ENCODE assay signal across 24 cellular contexts in the genomic region with DNA sequence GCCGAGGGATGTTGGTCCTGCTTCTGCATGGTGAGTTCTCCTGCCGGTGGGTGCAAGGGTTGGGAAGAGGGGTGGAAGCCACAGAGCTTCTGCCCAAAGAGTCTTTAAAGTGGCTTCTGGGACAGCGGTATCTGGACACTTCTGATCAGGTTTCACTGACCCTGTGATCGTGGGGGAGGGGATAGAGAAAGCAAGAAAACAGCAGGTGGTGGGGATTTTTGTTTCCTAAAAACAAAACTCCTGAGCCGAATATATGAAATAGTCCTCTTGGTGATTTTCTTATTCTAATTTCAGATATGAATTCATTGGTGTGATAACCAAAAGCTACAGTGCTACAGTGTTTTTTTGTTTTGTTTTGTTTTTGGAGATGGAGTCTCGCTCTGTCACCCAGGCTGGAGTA. TPM values are rescaled to one million over a fixed set of nuclear protein-coding genes. Genes with fewer than 3 reads are reported as not detected.
DNase-seq lines count a peak whose midpoint lies in the region; ATAC-seq, FAIRE-seq and TF ChIP-seq lines count a peak whose summit lies in the region.
"Had no signal": no experiment of that assay in that cellular context is flagged by ENCODE, and none has a peak within 500 bp of the region (broad histone marks: within the 10 kb centered on the region; RNA-seq: fewer than 3 reads in every experiment).

No MANE protein-coding gene starts in this region.

- no peak overlapping the region for H2AFZ ChIP-seq in IMR-90 (replicated peaks; ENCODE audit: low read length, poor library complexity)
- no peak overlapping the region for H2AFZ ChIP-seq in H1 (ENCODE audit: low read length)
- H2AFZ ChIP-seq in trophoblast cell (ENCODE audit: insufficient read depth, low read length, poor library complexity), result no peak overlapping the region

- CTCF ChIA-PET in IMR-90 (lab: Yijun Ruan, JAX), result no interaction called here
- CTCF ChIA-PET in H1 (lab: Charles Lee; ENCODE audit: partially characterized antibody), result interaction anchor here (1.7 kb wide), 1 partner anchor 10 kb away, joined by 8 read pairs; no protein-coding TSS in a partner anchor

- H3K79me2 ChIP-seq in H1 (ENCODE audit: control insufficient read depth in 1 of 2, insufficient read depth in 2 of 2, low read length in 2 of 2), result no peaks in the 10 kb centered on the region
- peaks cover 1% of the 10 kb centered on the region for H3K79me2 ChIP-seq in trophoblast cell (ENCODE audit: control insufficient read depth, insufficient read depth, low read length, poor library complexity)

- TF ChIP-seq EP300 in H1 (IDR thresholded peaks at IDR 0.05; ENCODE audit: borderline replicate concordance in 1 of 2, low read depth in 2 of 2, low read length in 2 of 2), result no peak

- H4K12ac ChIP-seq in trophoblast cell (ENCODE audit: low read depth, low read length), result no peak overlapping the region

- H2BK12ac ChIP-seq in H1 (ENCODE audit: low read depth, low read length) (no peak overlapping the region), trophoblast cell (ENCODE audit: low read length) (no peak overlapping the region)

- H4K5ac ChIP-seq in IMR-90 (ENCODE audit: low read depth, low read length), result no peak overlapping the region
- no peak overlapping the region for H4K5ac ChIP-seq in H1 (ENCODE audit: insufficient read length, low read depth, low read length)

- H2BK120ac ChIP-seq in IMR-90 (ENCODE audit: low read depth, low read length) (no peak overlapping the region), H1 (replicated peaks; ENCODE audit: low read depth, low read length) (no peak overlapping the region), trophoblast cell (ENCODE audit: insufficient read depth, low read length, poor library complexity) (no peak overlapping the region)

- peaks cover 2% of the 10 kb centered on the region; the same call in 1 of the 2 replicates for H3K9me3 ChIP-seq in IMR-90 (ENCODE audit: control insufficient read depth, insufficient read depth, low read length)
- 0 out of 4 replicates have a peak, but pooled peaks cover 0 to 4% of the 10 kb centered on the region in 2 experiments for H3K9me3 ChIP-seq in H1 (ENCODE audit: insufficient read depth in 2 of 2, low read depth in 1 of 2, low read length in 1 of 2)
- no peaks in the 10 kb centered on the region for H3K9me3 ChIP-seq in trophoblast cell (ENCODE audit: insufficient read depth, low read depth, low read length)
- H3K9me3 ChIP-seq: BLaER1 had no signal

- in situ Hi-C loops in GM13976 (cut with MboI; ENCODE audit: low sequenced_read_pairs, unreplicated experiment), result no loop called here
- in situ Hi-C loops in IMR-90 (cut with MboI; ENCODE audit: low sequenced_read_pairs), result no loop called here
- in situ Hi-C loops in ACHN (cut with HindIII; ENCODE audit: low pct_ligation_motif_present, low pct_unique_long_range_greater_than_20kb, low sequenced_read_pairs), result no loop called here

- no TSS peak for BruUV-seq in IMR-90 (replicated peaks; lab: Mats Ljungman, UMichigan)

- POLR2A ChIA-PET in IMR-90 (lab: Charles Lee; ENCODE audit: unreplicated experiment), result no interaction called here
- POLR2A ChIA-PET in H1 (lab: Charles Lee; ENCODE audit: partially characterized antibody), result interaction anchor here (0.8 to 1.7 kb wide), 3 partner anchors 28 to 114 kb away, joined by 3 to 4 read pairs (median 3); no protein-coding TSS in a partner anchor

- H3K36me3 ChIP-seq in IMR-90 (ENCODE audit: control insufficient read depth, insufficient read depth, low read length) (no peaks in the 10 kb centered on the region), H1 (ENCODE audit: control insufficient read depth in 2 of 4, insufficient read depth in 4 of 4, low read length in 3 of 4) (no peaks in the 10 kb centered on the region), trophoblast cell (ENCODE audit: control insufficient read depth in 1 of 2, insufficient read depth in 2 of 2, low read length in 2 of 2) (no peaks in the 10 kb centered on the region)
- H3K36me3 ChIP-seq: BLaER1 had no signal

- H2AK5ac ChIP-seq in IMR-90 (ENCODE audit: low read depth, low read length), result no peak overlapping the region
- 0 out of 2 replicates have a peak overlapping the region, but pooled peaks have one; percentile 6 for H2AK5ac ChIP-seq in H1 (ENCODE audit: low read depth, low read length)
- H2AK5ac ChIP-seq in trophoblast cell (ENCODE audit: low read length), result no peak overlapping the region

- H2AK9ac ChIP-seq in IMR-90 (replicated peaks; ENCODE audit: low read depth, low read length, poor library complexity), result peak overlapping the region; percentile 43

- H4K8ac ChIP-seq in IMR-90 (ENCODE audit: low read depth in 2 of 2, low read length in 2 of 2), result no peak overlapping the region
- no peak overlapping the region for H4K8ac ChIP-seq in H1 (ENCODE audit: extremely low read depth, insufficient read depth, low read length)
- H4K8ac ChIP-seq in trophoblast cell (ENCODE audit: low read depth, low read length), result no peak overlapping the region

- H2BK20ac ChIP-seq in IMR-90 (ENCODE audit: low read depth, low read length), result no peak overlapping the region
- no peak overlapping the region for H2BK20ac ChIP-seq in H1 (ENCODE audit: low read length)

- H3K14ac ChIP-seq in IMR-90 (replicated peaks; ENCODE audit: low read depth, low read length) (no peak overlapping the region), H1 (ENCODE audit: insufficient read length) (no peak overlapping the region), trophoblast cell (ENCODE audit: low read length) (no peak overlapping the region)

- H2BK5ac ChIP-seq in IMR-90 (ENCODE audit: low read depth, low read length, poor library complexity, severe bottlenecking) (no peak overlapping the region), H1 (ENCODE audit: low read depth, low read length) (no peak overlapping the region), trophoblast cell (ENCODE audit: low read depth, low read length, poor library complexity) (no peak overlapping the region)

- TF ChIP-seq POLR2A in IMR-90 (IDR thresholded peaks at IDR 0.05; ENCODE audit: low read depth, low read length), result no peak
- no peak for TF ChIP-seq POLR2A in H1 (IDR thresholded peaks at IDR 0.05; ENCODE audit: control extremely low read depth in 1 of 2, low read depth in 2 of 2, low read length in 2 of 2)

- H3K9ac ChIP-seq in IMR-90 (ENCODE audit: low read depth, low read length), result no peak overlapping the region
- no peak overlapping the region for H3K9ac ChIP-seq in H1 (replicated peaks in 1 of 4; ENCODE audit: extremely low read depth in 1 of 4, low read depth in 3 of 4, low read length in 3 of 4)
- no peak overlapping the region for H3K9ac ChIP-seq in trophoblast cell (ENCODE audit: low read length)
- H3K9ac ChIP-seq: BLaER1 had no signal

- H3K4me2 ChIP-seq in IMR-90 (ENCODE audit: low read depth, low read length) (no peak overlapping the region), H1 (ENCODE audit: insufficient read depth in 1 of 2, low read depth in 2 of 2, low read length in 2 of 2) (no peak overlapping the region), trophoblast cell (ENCODE audit: low read length) (no peak overlapping the region)
- H3K4me2 ChIP-seq: BLaER1 had no signal

- H3K79me1 ChIP-seq in IMR-90 (ENCODE audit: low read depth in 1 of 2, low read length in 2 of 2) (no peaks in the 10 kb centered on the region), H1 (ENCODE audit: low read depth, low read length) (no peaks in the 10 kb centered on the region), trophoblast cell (ENCODE audit: low read length) (peaks cover 3% of the 10 kb centered on the region)

- TF ChIP-seq CTCF in GM13976 (IDR thresholded peaks at IDR 0.05; ENCODE audit: borderline replicate concordance, control extremely low read depth, extremely low read depth, insufficient read depth, missing control alignments), result no peak
- TF ChIP-seq CTCF in IMR-90 (conservative IDR thresholded peaks at IDR 0.05; ENCODE audit: low read depth, low read length), result no peak
- no peak for TF ChIP-seq CTCF in H1 (IDR thresholded peaks at IDR 0.05; ENCODE audit: control extremely low read depth in 1 of 3, insufficient read depth in 1 of 3, low read depth in 1 of 3, low read length in 3 of 3)

- H3K23ac ChIP-seq in IMR-90 (ENCODE audit: low read depth, low read length), result no peak overlapping the region
- no peak overlapping the region for H3K23ac ChIP-seq in H1 (ENCODE audit: insufficient read length)
- H3K23ac ChIP-seq in trophoblast cell (ENCODE audit: low read length), result no peak overlapping the region

- no peak overlapping the region for H4K91ac ChIP-seq in IMR-90 (ENCODE audit: insufficient read depth, low read depth, low read length)
- H4K91ac ChIP-seq in H1 (replicated peaks; ENCODE audit: insufficient read length, low read length), result no peak overlapping the region
- H4K91ac ChIP-seq in trophoblast cell (ENCODE audit: low read depth, low read length), result peak overlapping the region; percentile 47

- H3K4me1 ChIP-seq in IMR-90 (ENCODE audit: control insufficient read depth, insufficient read depth, low read length) (peaks cover 2% of the 10 kb centered on the region), H1 (replicated peaks in 1 of 4; ENCODE audit: control insufficient read depth in 3 of 4, insufficient read depth in 4 of 4, low read length in 3 of 4) (peaks cover 0 to 12% (median 2%) of the 10 kb centered on the region in 4 experiments; a peak in 3 of 7 replicates), trophoblast cell (ENCODE audit: control insufficient read depth in 1 of 2, insufficient read depth in 2 of 2, low read length in 2 of 2) (peaks cover 8 to 10% of the 10 kb centered on the region in 2 experiments)

- H3K18ac ChIP-seq in IMR-90 (ENCODE audit: low read depth, low read length) (no peak overlapping the region), H1 (ENCODE audit: extremely low read depth, low read length) (no peak overlapping the region), trophoblast cell (ENCODE audit: low read length) (no peak overlapping the region)

- no peak for ATAC-seq in IMR-90 (ENCODE audit: low read depth)
- ATAC-seq: PC-3 had no signal

- H3K56ac ChIP-seq in IMR-90 (ENCODE audit: extremely low read depth, insufficient read depth, low read length) (no peak overlapping the region), H1 (replicated peaks; ENCODE audit: insufficient read length, low read depth, low read length) (no peak overlapping the region)

- H3K23me2 ChIP-seq in H1 (ENCODE audit: low read depth, low read length), result no peaks in the 10 kb centered on the region

- no peak for FAIRE-seq in H1 (lab: Jason Lieb, UNC)
- no peak for FAIRE-seq in urothelium cell line (lab: Jason Lieb, UNC)
- FAIRE-seq: GM12892 had no signal

- H3K4ac ChIP-seq in IMR-90 (ENCODE audit: low read depth, low read length) (no peak overlapping the region), H1 (replicated peaks; ENCODE audit: insufficient read length, low read depth, low read length) (no peak overlapping the region), trophoblast cell (ENCODE audit: low read depth, low read length) (no peak overlapping the region)

- DNase-seq in GM13976 (ENCODE audit: low spot score), result peak; percentile 39
- no peak for DNase-seq in IMR-90
- DNase-seq in H1 (ENCODE audit: low read depth in 1 of 2, low spot score in 2 of 2), result no peak
- no peak for DNase-seq in trophoblast cell
- DNase-seq in stimulated activated CD4-positive, alpha-beta T cell treated with anti-CD3 and anti-CD28 coated beads, Interleukin-4, amount 100 ng/mL, for 24 hours, result no peak
- no peak for DNase-seq in ACHN
- DNase-seq in urothelium cell line (ENCODE audit: low spot score), result no peak
- DNase-seq: CD4-positive, alpha-beta T cell; COR-L47; DMS 273 treated with DMSO at 0.1 percent for 48 hours; DMS79 treated with DMSO at 0.1 percent for 48 hours; Karpas-422; NCI-H1694; NCI-H2081 treated with DMSO at 0.1 percent for 48 hours; NCI-H2171 treated with DMSO at 0.1 percent for 48 hours; NCI-H446; NCI-H526; PC-3; SHP77 had no signal

- WGBS in IMR-90 (ENCODE audit: extremely low coverage in 2 of 2, insufficient read length in 1 of 2), 2 experiments, result 80% methylated on average over 1 of the region's 6 CpGs; no CpG with 5 or more reads in 1 of the 2 experiments
- 87% methylated on average over 6 of the region's 6 CpGs; no CpG with 5 or more reads in 1 of the 2 experiments for WGBS in H1 (ENCODE audit: extremely low coverage in 1 of 2, insufficient coverage in 1 of 2, insufficient read length in 1 of 2, insufficient replicate concordance in 2 of 2, low coverage in 1 of 2, low lambda C conversion rate in 2 of 2, missing lambda C conversion rate in 1 of 2), 2 experiments
- no CpG with 5 or more reads among the region's 6 CpGs for WGBS in trophoblast cell (ENCODE audit: extremely low coverage, insufficient coverage, insufficient read length)

- H3K27me3 ChIP-seq in IMR-90 (ENCODE audit: control insufficient read depth, insufficient read depth, low read length) (peaks cover 12% of the 10 kb centered on the region; the same call in 1 of the 2 replicates), H1 (replicated peaks in 1 of 4; ENCODE audit: control insufficient read depth in 3 of 4, extremely low read depth in 1 of 4, insufficient read depth in 3 of 4, low read length in 3 of 4) (no peaks in the 10 kb centered on the region), trophoblast cell (ENCODE audit: insufficient read depth, low read length) (no peaks in the 10 kb centered on the region)

- H3K4me3 ChIP-seq in IMR-90 (ENCODE audit: insufficient read depth, low read depth, low read length) (no peak overlapping the region), H1 (ENCODE audit: extremely low read depth in 1 of 4, insufficient read depth in 2 of 4, low read depth in 3 of 4, low read length in 4 of 4) (no peak overlapping the region), trophoblast cell (ENCODE audit: low read depth, low read length) (no peak overlapping the region)
- H3K4me3 ChIP-seq: BLaER1 had no signal

- H2BK15ac ChIP-seq in IMR-90 (ENCODE audit: low read depth, low read length) (no peak overlapping the region), H1 (ENCODE audit: low read length) (no peak overlapping the region)

- intact Hi-C loops in IMR-90 (cut with micrococcal nuclease), result no loop called here

- peaks cover 5% of the 10 kb centered on the region; the same call in 1 of the 2 replicates for H3K9me1 ChIP-seq in IMR-90 (ENCODE audit: insufficient read depth, low read length)

- H3K27ac ChIP-seq in IMR-90 (ENCODE audit: insufficient read depth, low read length) (no peak overlapping the region), H1 (ENCODE audit: low read depth, low read length) (no peak overlapping the region), trophoblast cell (ENCODE audit: low read depth, low read length) (no peak overlapping the region)
- H3K27ac ChIP-seq: BLaER1 had no signal

- dilution Hi-C loops in IMR-90 (cut with HindIII; ENCODE audit: low sequenced_read_pairs, unreplicated experiment), result no loop called here

- TF ChIP-seq RAD21 in IMR-90 (IDR thresholded peaks at IDR 0.05; ENCODE audit: low read length), result no peak
- TF ChIP-seq RAD21 in H1 (IDR thresholded peaks at IDR 0.05 in 1 of 2, conservative IDR thresholded peaks at IDR 0.05 in 1 of 2; ENCODE audit: low read depth in 2 of 2, low read length in 2 of 2), result no peak

- H4K20me1 ChIP-seq in IMR-90 (ENCODE audit: insufficient read depth, low read length), result no peaks in the 10 kb centered on the region
- H4K20me1 ChIP-seq in H1 (replicated peaks in 1 of 2; ENCODE audit: control insufficient read depth in 1 of 2, insufficient read depth in 2 of 2, low read length in 2 of 2), result no peaks in the 10 kb centered on the region
- H4K20me1 ChIP-seq: BLaER1 had no signal

RNA-seq across cellular contexts. Expression of a gene that starts 0.8 kb away (rescaled TPM):
- total RNA-seq in IMR-90 (2012; rRNA removed), result not detected in 2 replicates
- polyA plus RNA-seq in IMR-90 (2012; rRNA removed) (not detected in 2 replicates), H1 (2011; rRNA removed) (0.05 TPM in 1 of 2 replicates, not detected in the other)
- polyA plus RNA-seq in IMR-90 (2012; cell fraction: cytosol; rRNA removed), result not detected in 2 replicates
- polyA plus RNA-seq in IMR-90 (2012; cell fraction: nucleus; rRNA removed; ENCODE audit: low replicate concordance), result not detected in 2 replicates
- total RNA-seq in H1 (2021; fragmentation: NEBNext Ultra II Directional; extraction: Animal tissue kit (Norgen Biotek cat#: 25700)), result not detected in 2 replicates
- polyA plus RNA-seq in H1 (2011; cell fraction: cytosol; rRNA removed), result 0.06 TPM
- polyA plus RNA-seq in H1 (2011; cell fraction: nucleus; rRNA removed), result 0.07 TPM
- polyA plus RNA-seq in H1 (2012, experiment 1 of 2), result 0.09 to 0.79 TPM (median 0.30 TPM) in 4 replicates
- polyA plus RNA-seq in H1 (2012, experiment 2 of 2), result 0.10 TPM
- 0.08 TPM for polyA plus RNA-seq in H1 (2013, experiment 1 of 2)
- polyA plus RNA-seq in H1 (2013, experiment 2 of 2), result 0.04 TPM
- polyA minus RNA-seq in H1 (2011; rRNA and poly(A)+ RNA removed), result not detected in 2 replicates
- polyA minus RNA-seq in H1 (2011; cell fraction: cytosol; rRNA and poly(A)+ RNA removed), result not detected
- polyA minus RNA-seq in H1 (2011; cell fraction: nucleus; rRNA and poly(A)+ RNA removed), result not detected
- 0.04 TPM in 1 of 2 replicates, not detected in the other for polyA plus RNA-seq in trophoblast cell (2013)
- total RNA-seq: CD4-positive, alpha-beta T cell; H4; M059J; PC-3; RPMI7951 had no signal
